Comparison of ENCODE assay signal across 10 cellular contexts in the genomic region with DNA sequence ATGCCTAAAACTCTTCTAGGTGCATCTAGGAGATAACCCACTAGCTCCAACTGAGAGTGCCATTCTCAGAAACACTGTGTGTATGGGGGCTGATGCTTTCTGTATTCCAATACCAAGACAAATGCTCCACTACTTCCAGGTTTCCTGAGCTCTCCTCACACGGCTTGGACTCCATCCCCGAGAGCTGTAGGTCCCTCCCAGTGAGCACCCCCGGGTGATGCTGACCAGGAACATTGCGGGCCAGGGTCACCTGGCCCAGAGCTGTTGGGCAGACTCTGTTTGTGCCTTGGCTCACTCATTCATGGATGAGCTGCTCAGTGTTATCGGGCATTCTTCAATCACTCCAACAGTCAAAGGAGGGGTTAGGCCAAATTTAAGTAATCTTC. TPM values are rescaled to one million over a fixed set of nuclear protein-coding genes. Genes with fewer than 3 reads are reported as not detected.
A peak's percentile ranks its signal among the peaks of the same experiment; 100 is the strongest.
DNase-seq lines count a peak whose midpoint lies in the region; TF ChIP-seq lines count a peak whose summit lies in the region.
"Had no signal": no experiment of that assay in that cellular context is flagged by ENCODE, and none has a peak within 500 bp of the region (broad histone marks: within the 10 kb centered on the region; RNA-seq: fewer than 3 reads in every experiment).

No MANE protein-coding gene starts in this region.

- H3K4me3 ChIP-seq in HUES64 (ENCODE audit: low read length) (no peak overlapping the region), thymus (ENCODE audit: low read length) (no peak overlapping the region)
- no peak overlapping the region for H3K4me3 ChIP-seq in CD8-positive, alpha-beta memory T cell (ENCODE audit: low read length)

- H3K27ac ChIP-seq in HUES64 (ENCODE audit: low read depth, low read length), result peak overlapping the region; percentile 48
- H3K27ac ChIP-seq in caudate nucleus (ENCODE audit: low read depth, low read length), result peak overlapping the region; percentile 82
- peak overlapping the region; percentile 64 for H3K27ac ChIP-seq in thymus (ENCODE audit: low read depth)
- no peak overlapping the region for H3K27ac ChIP-seq in CD8-positive, alpha-beta memory T cell (ENCODE audit: low read depth, low read length)

- POLR2A ChIA-PET in CD8-positive, alpha-beta memory T cell (lab: Charles Lee), result no interaction called here

- 87% methylated on average over 5 of the region's 5 CpGs for WGBS in HUES64
- WGBS in thymus, result 92% methylated on average over 5 of the region's 5 CpGs

- H3K27me3 Mint-ChIP-seq in mesothelial cell of epicardium (ENCODE audit: low read depth), result no peaks in the 10 kb centered on the region
- peaks cover 2 to 10% of the 10 kb centered on the region in 2 donors for H3K27me3 Mint-ChIP-seq in CD8-positive, alpha-beta memory T cell

- no peak for TF ChIP-seq CTCF in mesothelial cell of epicardium (IDR thresholded peaks at IDR 0.05; ENCODE audit: unreplicated experiment)

- H3K9me3 ChIP-seq in HUES64 (ENCODE audit: insufficient read depth, low read depth, low read length), result no peaks in the 10 kb centered on the region
- H3K9me3 ChIP-seq in thymus (ENCODE audit: control insufficient read depth), result no peaks in the 10 kb centered on the region
- no peaks in the 10 kb centered on the region for H3K9me3 ChIP-seq in CD8-positive, alpha-beta memory T cell (ENCODE audit: low read length)

- DNase-seq in caudate nucleus (lab: John Stamatoyannopoulos, UW) (no peak), mesothelial cell of epicardium (ENCODE audit: low spot score in 2 of 2, unreplicated experiment in 2 of 2) (no peak), NCI-H2107 (lab: John Stamatoyannopoulos, UW) (no peak), LoVo (ENCODE audit: low spot score) (no peak), nucleus accumbens (lab: John Stamatoyannopoulos, UW) (no peak)
- DNase-seq in CD8-positive, alpha-beta memory T cell, result no peak
- DNase-seq: NCI-H748 treated with DMSO at 0.1 percent for 48 hours had no signal

- H3K4me3 Mint-ChIP-seq in mesothelial cell of epicardium, result no peak overlapping the region
- H3K4me3 Mint-ChIP-seq in CD8-positive, alpha-beta memory T cell, result peak overlapping the region in 3 of 7 donors; percentile 7 to 49 (median 7)

- H3K36me3 Mint-ChIP-seq in mesothelial cell of epicardium, result no peaks in the 10 kb centered on the region
- H3K36me3 Mint-ChIP-seq in CD8-positive, alpha-beta memory T cell, result peaks cover 0 to 1% (median 1%) of the 10 kb centered on the region in 3 donors
- H3K36me3 Mint-ChIP-seq: activated naive CD4-positive, alpha-beta T cell treated with anti-CD3 and anti-CD28 coated beads, Interleukin-2, amount 50 U/mL, for 72 hours had no signal

- peaks cover 79% of the 10 kb centered on the region for H3K4me1 Mint-ChIP-seq in mesothelial cell of epicardium
- H3K4me1 Mint-ChIP-seq in CD8-positive, alpha-beta memory T cell, result peaks cover 22 to 32% (median 31%) of the 10 kb centered on the region in 3 donors

- H3K36me3 ChIP-seq in HUES64 (ENCODE audit: insufficient read depth, low read length), result no peaks in the 10 kb centered on the region
- no peaks in the 10 kb centered on the region for H3K36me3 ChIP-seq in thymus (ENCODE audit: control insufficient read depth, insufficient read depth)
- H3K36me3 ChIP-seq in CD8-positive, alpha-beta memory T cell (ENCODE audit: insufficient read depth, low read length), result no peaks in the 10 kb centered on the region

- H3K4me1 ChIP-seq in HUES64 (ENCODE audit: insufficient read depth, low read length), result peaks cover 46% of the 10 kb centered on the region
- H3K4me1 ChIP-seq in thymus (ENCODE audit: control insufficient read depth, insufficient read depth, low read length), result peaks cover 17% of the 10 kb centered on the region
- H3K4me1 ChIP-seq in CD8-positive, alpha-beta memory T cell (ENCODE audit: insufficient read depth, low read length), result peaks cover 22% of the 10 kb centered on the region

- peaks cover 3% of the 10 kb centered on the region; the same call in 1 of the 2 replicates for H3K27me3 ChIP-seq in HUES64 (ENCODE audit: insufficient read depth, low read length)
- peaks cover under 1% of the 10 kb centered on the region for H3K27me3 ChIP-seq in thymus (ENCODE audit: control insufficient read depth, insufficient read depth)
- H3K27me3 ChIP-seq in CD8-positive, alpha-beta memory T cell (ENCODE audit: insufficient read depth, low read length, poor library complexity, severe bottlenecking), result no peaks in the 10 kb centered on the region

- peak overlapping the region; percentile 99 for H3K27ac Mint-ChIP-seq in mesothelial cell of epicardium
- peak overlapping the region in 2 of 8 donors; percentile 15 to 52 for H3K27ac Mint-ChIP-seq in CD8-positive, alpha-beta memory T cell

- CTCF ChIA-PET in CD8-positive, alpha-beta memory T cell (lab: Charles Lee), result interaction anchor here (0.8 to 1.5 kb wide), 3 partner anchors 9 to 56 kb away, joined by 3 to 5 read pairs (median 3); no protein-coding TSS in a partner anchor

- no peaks in the 10 kb centered on the region for H3K9me3 Mint-ChIP-seq in mesothelial cell of epicardium
- H3K9me3 Mint-ChIP-seq in CD8-positive, alpha-beta memory T cell, result no peaks in the 10 kb centered on the region
- H3K9me3 Mint-ChIP-seq: activated naive CD4-positive, alpha-beta T cell treated with anti-CD3 and anti-CD28 coated beads, Interleukin-2, amount 50 U/mL, for 72 hours had no signal

- H3K9ac ChIP-seq in HUES64 (ENCODE audit: low read depth, low read length), result no peak overlapping the region; the same call in 1 of the 2 replicates

RNA-seq across cellular contexts. Expression of a gene that starts 7.0 kb away (rescaled TPM):
- 13.1 TPM for polyA plus RNA-seq in HUES64 (2013, experiment 1 of 2)
- 17.7 TPM for polyA plus RNA-seq in HUES64 (2013, experiment 2 of 2)
- 37.0 to 38.7 TPM (median 37.8 TPM) in 3 replicates for total RNA-seq in mesothelial cell of epicardium
- 19.3 TPM for polyA plus RNA-seq in thymus
- under 1 TPM; 0.33 to 0.73 TPM for total RNA-seq in CD8-positive, alpha-beta memory T cell
- polyA plus RNA-seq in CD8-positive, alpha-beta memory T cell, result not detected

RNA-seq across cellular contexts. Expression of a gene that starts 39.9 kb away (rescaled TPM):
- 66.4 TPM for polyA plus RNA-seq in HUES64 (2013, experiment 1 of 2)
- 76.5 TPM for polyA plus RNA-seq in HUES64 (2013, experiment 2 of 2)
- total RNA-seq in mesothelial cell of epicardium, result 80.6 to 84.9 TPM (median 82.5 TPM) in 3 replicates
- 31.8 TPM for polyA plus RNA-seq in thymus
- 10 to 100 TPM; 29.1 to 29.5 TPM for total RNA-seq in CD8-positive, alpha-beta memory T cell
- polyA plus RNA-seq in CD8-positive, alpha-beta memory T cell, result 50.8 TPM

RNA-seq across cellular contexts. Expression of a gene that starts 58.9 kb away (rescaled TPM):
- 308 TPM for polyA plus RNA-seq in HUES64 (2013, experiment 1 of 2)
- 250 TPM for polyA plus RNA-seq in HUES64 (2013, experiment 2 of 2)
- total RNA-seq in mesothelial cell of epicardium, result 258 to 267 TPM (median 264 TPM) in 3 replicates
- 104 TPM for polyA plus RNA-seq in thymus
- total RNA-seq in CD8-positive, alpha-beta memory T cell, result 100 to 1,000 TPM; 469 to 492 TPM
- 50.6 TPM for polyA plus RNA-seq in CD8-positive, alpha-beta memory T cell

Comparison
In these comparisons a context has a peak if more than half of its experiments do, and no peak if none do; other contexts are left out.
1. RNA of a gene that starts 7.0 kb away (total RNA-seq): 37.0 to 38.7 TPM in mesothelial cell of epicardium; 0.33 to 0.73 TPM in CD8-positive, alpha-beta memory T cell; every median in the first group is over 10 times any median in the second.